20 cellular contexts compared by ENCODE assay signal in genomic region chr15:99326235-99326634, GRCh38.
DNase-seq lines count a peak whose midpoint lies in the region; ATAC-seq and TF ChIP-seq lines count a peak whose summit lies in the region.
"Had no signal": no experiment of that assay in that cellular context is flagged by ENCODE, and none has a peak within 500 bp of the region (broad histone marks: within the 10 kb centered on the region; RNA-seq: fewer than 3 reads in every experiment).

No MANE protein-coding gene starts in this region.

- ATAC-seq in GM18861 (IDR thresholded peaks at IDR 0.05; ENCODE audit: unreplicated experiment) = peak; percentile 69
- ATAC-seq in HG03095 (IDR thresholded peaks at IDR 0.05; ENCODE audit: unreplicated experiment) = peak; percentile 39
- peak; percentile 89 to 97 (median 92) for ATAC-seq in right lobe of liver
- ATAC-seq: effector memory CD8-positive, alpha-beta T cell; K562; T-cell had no signal

- H3K27ac ChIP-seq in epithelial cell of prostate = peak overlapping the region; percentile 94
- H3K27ac ChIP-seq in right lobe of liver = peak overlapping the region; percentile 30 to 66 (median 54)
- no peak overlapping the region for H3K27ac ChIP-seq in suprapubic skin

- WGBS in right lobe of liver (ENCODE audit: insufficient coverage, low coverage, low lambda C conversion rate, missing lambda C conversion rate) = 27% methylated on average over 1 of the region's 1 CpG
- 44% methylated on average over 1 of the region's 1 CpG for WGBS in suprapubic skin

- intact Hi-C loops in right lobe of liver (cut with DNase I) = no loop called here

- H3K27me3 ChIP-seq in right lobe of liver = no peaks in the 10 kb centered on the region
- no peaks in the 10 kb centered on the region for H3K27me3 ChIP-seq in suprapubic skin

- H3K4me1 ChIP-seq in right lobe of liver (peaks cover 0 to 65% (median 11%) of the 10 kb centered on the region in 4 donors), suprapubic skin (peaks cover 42% of the 10 kb centered on the region)

- TF ChIP-seq CTCF in right lobe of liver (IDR thresholded peaks at IDR 0.05) (no peak), suprapubic skin (IDR thresholded peaks at IDR 0.05) (no peak), GM20000 (IDR thresholded peaks at IDR 0.05; ENCODE audit: extremely low read depth, missing control alignments) (no peak)

- TF ChIP-seq POLR2A in right lobe of liver (IDR thresholded peaks at IDR 0.05) (no peak), suprapubic skin (IDR thresholded peaks at IDR 0.05) (no peak)

- H3K4me3 ChIP-seq in right lobe of liver (no peak overlapping the region), suprapubic skin (no peak overlapping the region)
- H3K4me3 ChIP-seq: K562 had no signal

- no peaks in the 10 kb centered on the region for H3K9me3 ChIP-seq in right lobe of liver
- H3K9me3 ChIP-seq in suprapubic skin = no peaks in the 10 kb centered on the region

- no peak for TF ChIP-seq EP300 in suprapubic skin (IDR thresholded peaks at IDR 0.05)

- DNase-seq in epithelial cell of prostate (ENCODE audit: low read depth, low spot score) = no peak
- peak in 2 of 3 donors; percentile 60 to 71 for DNase-seq in right lobe of liver
- no peak for DNase-seq in suprapubic skin (ENCODE audit: low spot score in 2 of 2)
- DNase-seq in GM20000 (ENCODE audit: low spot score) = no peak
- no peak for DNase-seq in activated CD4-positive, alpha-beta T cell treated with anti-CD3 and anti-CD28 coated beads for 1 hour
- no peak for DNase-seq in NCI-H2107 (lab: John Stamatoyannopoulos, UW)
- DNase-seq: activated T-cell treated with anti-CD3 and anti-CD28 coated beads for 4 hours; anterior cingulate cortex; cerebellar nuclear complex; effector memory CD8-positive, alpha-beta T cell; MV-4-11; NCI-H187 treated with DMSO at 0.1 percent for 48 hours; NCI-H446; nucleus accumbens; SHP77; stimulated activated CD4-positive, alpha-beta T cell treated with anti-CD3 and anti-CD28 coated beads, Interleukin-2, amount 100 ng/mL, for 24 hours; T-cell had no signal

- H3K36me3 ChIP-seq in right lobe of liver = no peaks in the 10 kb centered on the region
- H3K36me3 ChIP-seq in suprapubic skin = no peaks in the 10 kb centered on the region

Comparison
In these comparisons a context has a peak if more than half of its experiments do, and no peak if none do; other contexts are left out.
1. ATAC-seq: peak in every context shown above with its lines; median percentile 92 in right lobe of liver; 69 in GM18861; 39 in HG03095.
2. DNase-seq: peak in right lobe of liver (2 of 3); none in epithelial cell of prostate (single experiment), suprapubic skin (0 of 2), GM20000 (single experiment), activated CD4-positive, alpha-beta T cell treated with anti-CD3 and anti-CD28 coated beads for 1 hour (single experiment) and NCI-H2107 (single experiment).